ENCODE assay signal across 39 cellular contexts in genomic region chr1:62212411-62212810, GRCh38. TPM values are rescaled to one million over a fixed set of nuclear protein-coding genes. Genes with fewer than 3 reads are reported as not detected.
"Had no signal": no experiment of that assay in that cellular context is flagged by ENCODE, and none has a peak within 500 bp of the region (broad histone marks: within the 10 kb centered on the region; RNA-seq: fewer than 3 reads in every experiment).

No MANE protein-coding gene starts in this region.

- H3K4me1 ChIP-seq: ascending aorta had no signal

- H3K27me3 Mint-ChIP-seq: activated CD4-positive, alpha-beta memory T cell treated with anti-CD3 and anti-CD28 coated beads for 36 hours; activated CD4-positive, alpha-beta T cell treated with anti-CD3 and anti-CD28 coated beads for 36 hours; activated CD4-positive, alpha-beta T cell treated with anti-CD3 and anti-CD28 coated beads, Interleukin-2, amount 10 ng/mL, durations not matched to agents 24 days and 14 days; activated CD8-positive, alpha-beta T cell treated with anti-CD3 and anti-CD28 coated beads for 36 hours; activated naive CD8-positive, alpha-beta T cell treated with anti-CD3 and anti-CD28 coated beads for 36 hours; activated T-helper 17 cell treated with anti-CD3 and anti-CD28 coated beads, Interleukin-2, amount 50 U/mL, for 72 hours had no signal

- H3K36me3 Mint-ChIP-seq: brain had no signal

- H3K27ac Mint-ChIP-seq: activated CD4-positive, alpha-beta memory T cell treated with anti-CD3 and anti-CD28 coated beads for 36 hours; activated CD4-positive, alpha-beta T cell treated with anti-CD3 and anti-CD28 coated beads for 36 hours; activated CD4-positive, alpha-beta T cell treated with anti-CD3 and anti-CD28 coated beads, Interleukin-2, amount 10 ng/mL, durations not matched to agents 24 days and 14 days; activated CD8-positive, alpha-beta T cell treated with anti-CD3 and anti-CD28 coated beads for 36 hours; activated naive CD4-positive, alpha-beta T cell treated with anti-CD3 and anti-CD28 coated beads for 36 hours; activated naive CD4-positive, alpha-beta T cell treated with anti-CD3 and anti-CD28 coated beads, Interleukin-2, amount 50 U/mL, for 72 hours; activated naive CD8-positive, alpha-beta T cell treated with anti-CD3 and anti-CD28 coated beads for 36 hours; activated T-cell treated with anti-CD3 and anti-CD28 coated beads, Interleukin-2, amount 50 U/mL, for 72 hours; activated T-helper 1 cell treated with anti-CD3 and anti-CD28 coated beads, Interleukin-12 subunit alpha, Interleukin-12 subunit beta, Interleukin-2, Interleukin-4 antibody, amounts not matched to agents 30 ng/mL and 10 ng/mL and 1 ng/mL, durations not matched to agents 14 hours and 24 hours and 36 hours; activated T-helper 17 cell treated with anti-CD3 and anti-CD28 coated beads, Interleukin-2, amount 50 U/mL, for 72 hours; brain; T-helper 1 cell treated with Interleukin-12 subunit alpha and Interleukin-12 subunit beta and Interleukin-4 antibody, amounts not matched to agents 30 μg/mL and 1 μg/mL, for 36 hours; T-helper 2 cell treated with Interferon-gamma antibody and Interleukin-4, amounts not matched to agents 5 μg/mL and 100 μg/mL, for 36 hours had no signal

- H3K4me3 ChIP-seq: ascending aorta, cardiac muscle cell had no signal

- FAIRE-seq: bronchial epithelial cell, TTC549 had no signal

- DNase-seq: activated CD4-positive, alpha-beta memory T cell treated with anti-CD3 and anti-CD28 coated beads for 36 hours; activated CD4-positive, alpha-beta T cell treated with anti-CD3 and anti-CD28 coated beads for 1 hour; activated CD4-positive, alpha-beta T cell treated with anti-CD3 and anti-CD28 coated beads for 36 hours; activated CD4-positive, alpha-beta T cell treated with anti-CD3 and anti-CD28 coated beads, Interleukin-2, amount 10 ng/mL, durations not matched to agents 24 days and 14 days; activated CD4-positive, alpha-beta T cell treated with anti-CD3 and anti-CD28 coated beads, Interleukin-2, amount 50 U/mL, for 1 hour; activated CD4-positive, alpha-beta T cell treated with anti-CD3 and anti-CD28 coated beads, Interleukin-2, amount 50 U/mL, for 4 hours; activated CD4-positive, CD25-positive, alpha-beta regulatory T cell; activated CD8-positive, alpha-beta memory T cell treated with anti-CD3 and anti-CD28 coated beads, Interleukin-2, amount 50 U/mL, for 4 hours; activated CD8-positive, alpha-beta T cell treated with anti-CD3 and anti-CD28 coated beads for 36 hours; activated effector memory CD4-positive, alpha-beta T cell treated with anti-CD3 and anti-CD28 coated beads, Interleukin-2, amount 50 U/mL, for 16 hours; activated gamma-delta T cell treated with Interleukin-2 at 50 U/mL for 16 hours; activated naive CD4-positive, alpha-beta T cell; activated naive CD4-positive, alpha-beta T cell treated with anti-CD3 and anti-CD28 coated beads for 36 hours; activated naive CD4-positive, alpha-beta T cell treated with anti-CD3 and anti-CD28 coated beads, Interleukin-2, amount 50 U/mL, for 16 hours; activated naive CD8-positive, alpha-beta T cell treated with anti-CD3 and anti-CD28 coated beads for 36 hours; activated T-cell treated with anti-CD3 and anti-CD28 coated beads for 4 hours; activated T-cell treated with anti-CD3 and anti-CD28 coated beads, Interleukin-2, amount 50 U/mL, for 1 hour; activated T-cell treated with anti-CD3 and anti-CD28 coated beads, Interleukin-2, amount 50 U/mL, for 4 hours; activated T-cell treated with anti-CD3 and anti-CD28 coated beads, Interleukin-2, amount 50 U/mL, for 72 hours; amygdala; anterior cingulate cortex; central memory CD4-positive, alpha-beta T cell; SW 1271; T-helper 1 cell; T-helper 2 cell; T-helper 9 cell had no signal

- H3K4me1 Mint-ChIP-seq: activated CD4-positive, alpha-beta T cell treated with anti-CD3 and anti-CD28 coated beads, Interleukin-2, amount 10 ng/mL, durations not matched to agents 24 days and 14 days; activated T-helper 17 cell treated with anti-CD3 and anti-CD28 coated beads, Interleukin-2, amount 50 U/mL, for 72 hours; brain had no signal

- H3K27me3 ChIP-seq: ascending aorta, cardiac muscle cell had no signal

- H3K36me3 ChIP-seq: ascending aorta, cardiac muscle cell had no signal

- H3K27ac ChIP-seq: ascending aorta, cardiac muscle cell, VCaP had no signal

- ATAC-seq: activated CD4-positive, alpha-beta T cell treated with anti-CD3 and anti-CD28 coated beads for 36 hours; activated CD4-positive, CD25-positive, alpha-beta regulatory T cell treated with anti-CD3 and anti-CD28 coated beads, Interleukin-2, amount 50 U/mL, for 24 hours; activated CD8-positive, alpha-beta T cell treated with anti-CD3 and anti-CD28 coated beads for 36 hours; activated naive CD4-positive, alpha-beta T cell treated with anti-CD3 and anti-CD28 coated beads, Interleukin-2, amount 50 U/mL, for 72 hours; activated T-cell treated with anti-CD3 and anti-CD28 coated beads, Interleukin-2, amount 50 U/mL, for 4 hours; activated T-cell treated with anti-CD3 and anti-CD28 coated beads, Interleukin-2, amount 50 U/mL, for 72 hours; activated T-helper 17 cell treated with anti-CD3 and anti-CD28 coated beads, Interleukin-2, amount 50 U/mL, for 72 hours had no signal

- H3K4me3 Mint-ChIP-seq: activated CD4-positive, alpha-beta memory T cell treated with anti-CD3 and anti-CD28 coated beads for 36 hours; activated CD4-positive, alpha-beta T cell treated with anti-CD3 and anti-CD28 coated beads for 36 hours; activated CD4-positive, alpha-beta T cell treated with anti-CD3 and anti-CD28 coated beads, Interleukin-2, amount 10 ng/mL, durations not matched to agents 24 days and 14 days; activated CD8-positive, alpha-beta T cell treated with anti-CD3 and anti-CD28 coated beads for 36 hours; activated naive CD4-positive, alpha-beta T cell treated with anti-CD3 and anti-CD28 coated beads for 36 hours; activated naive CD8-positive, alpha-beta T cell treated with anti-CD3 and anti-CD28 coated beads for 36 hours; activated T-cell treated with anti-CD3 and anti-CD28 coated beads, Interleukin-2, amount 50 U/mL, for 4 hours; activated T-cell treated with anti-CD3 and anti-CD28 coated beads, Interleukin-2, amount 50 U/mL, for 72 hours; activated T-helper 1 cell treated with anti-CD3 and anti-CD28 coated beads, Interleukin-12 subunit alpha, Interleukin-12 subunit beta, Interleukin-2, Interleukin-4 antibody, amounts not matched to agents 30 ng/mL and 10 ng/mL and 1 ng/mL, durations not matched to agents 14 hours and 24 hours and 36 hours; activated T-helper 17 cell treated with anti-CD3 and anti-CD28 coated beads, Interleukin-2, amount 50 U/mL, for 72 hours; brain; T-helper 1 cell treated with Interleukin-12 subunit alpha and Interleukin-12 subunit beta and Interleukin-4 antibody, amounts not matched to agents 30 μg/mL and 1 μg/mL, for 36 hours; T-helper 2 cell treated with Interferon-gamma antibody and Interleukin-4, amounts not matched to agents 5 μg/mL and 100 μg/mL, for 36 hours had no signal

RNA-seq across cellular contexts. Expression of gene L1TD1, which starts 17.8 kb away (rescaled TPM):
- total RNA-seq: activated CD4-positive, alpha-beta memory T cell treated with anti-CD3 and anti-CD28 coated beads for 36 hours; activated CD4-positive, alpha-beta T cell treated with anti-CD3 and anti-CD28 coated beads, Interleukin-2, amount 10 ng/mL, durations not matched to agents 24 days and 14 days; activated CD8-positive, alpha-beta memory T cell treated with anti-CD3 and anti-CD28 coated beads for 36 hours; activated CD8-positive, alpha-beta T cell treated with anti-CD3 and anti-CD28 coated beads for 36 hours; activated naive CD4-positive, alpha-beta T cell treated with anti-CD3 and anti-CD28 coated beads for 36 hours; activated T-cell treated with anti-CD3 and anti-CD28 coated beads, Interleukin-2, amount 50 U/mL, for 72 hours; activated T-helper 1 cell treated with anti-CD3 and anti-CD28 coated beads, Interleukin-12 subunit alpha, Interleukin-12 subunit beta, Interleukin-2, Interleukin-4 antibody, amounts not matched to agents 30 ng/mL and 10 ng/mL and 1 ng/mL, durations not matched to agents 14 hours and 24 hours and 36 hours; activated T-helper 17 cell treated with anti-CD3 and anti-CD28 coated beads, Interleukin-2, amount 50 U/mL, for 72 hours; ascending aorta had no signal
- polyA plus RNA-seq: cardiac muscle cell had no signal
